ENCODE assay signal across 15 cellular contexts in the genomic region with DNA sequence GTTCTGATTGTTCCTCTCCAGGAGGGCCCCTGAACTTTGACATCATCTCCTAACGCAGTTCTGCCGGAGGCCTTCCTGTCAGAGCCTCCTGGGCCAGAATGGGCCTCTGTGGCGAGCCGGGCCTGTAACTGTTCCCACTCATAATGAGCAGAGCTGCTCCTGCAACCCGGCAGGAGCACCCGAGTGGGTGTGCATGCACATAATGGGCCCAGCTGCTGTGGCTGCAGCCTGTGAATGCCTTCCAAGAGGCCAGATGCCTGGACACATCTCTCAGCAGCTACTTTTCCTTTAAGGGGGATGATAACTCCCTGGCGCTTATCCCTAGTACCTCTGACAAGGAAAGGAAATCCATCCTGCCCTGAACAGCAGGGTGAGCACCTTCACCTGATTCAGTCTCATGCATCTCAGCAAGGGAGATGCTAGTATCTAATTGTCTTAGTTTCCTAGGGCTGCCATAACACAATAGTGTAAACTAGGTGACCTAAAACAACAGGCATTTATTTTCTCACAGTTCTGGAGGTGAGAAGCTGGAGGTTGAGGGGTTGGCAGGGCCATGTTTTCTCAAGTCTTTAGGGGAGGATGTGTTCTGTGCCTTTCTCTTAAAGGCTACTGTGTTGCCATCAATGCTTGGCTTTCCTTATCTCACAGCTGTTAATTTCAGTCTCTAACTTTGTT.
DNase-seq lines count a peak whose midpoint lies in the region; ATAC-seq and TF ChIP-seq lines count a peak whose summit lies in the region.
"Had no signal": no experiment of that assay in that cellular context is flagged by ENCODE, and none has a peak within 500 bp of the region (broad histone marks: within the 10 kb centered on the region; RNA-seq: fewer than 3 reads in every experiment).

No MANE protein-coding gene starts in this region.

- H3K4ac ChIP-seq in mesendoderm (ENCODE audit: low read depth, low read length) (no peak overlapping the region), mesenchymal stem cell (ENCODE audit: low read depth in 1 of 2, low read length in 2 of 2) (no peak overlapping the region)

- H3K36me3 Mint-ChIP-seq in activated CD4-positive, alpha-beta T cell treated with anti-CD3 and anti-CD28 coated beads for 36 hours (ENCODE audit: low read depth), result no peaks in the 10 kb centered on the region

- H3K4me3 ChIP-seq in HEK293 (ENCODE audit: low read depth, low read length), result no peak overlapping the region
- H3K4me3 ChIP-seq in mesendoderm (ENCODE audit: low read length), result no peak overlapping the region
- H3K4me3 ChIP-seq in gastrocnemius medialis, result no peak overlapping the region
- H3K4me3 ChIP-seq in mesenchymal stem cell (ENCODE audit: insufficient read depth in 1 of 2, low read depth in 1 of 2, low read length in 2 of 2), result no peak overlapping the region
- H3K4me3 ChIP-seq: SJCRH30 had no signal

- peaks cover 7% of the 10 kb centered on the region for H3K4me1 ChIP-seq in HEK293 (ENCODE audit: control insufficient read depth, insufficient read depth, low read length)
- peaks cover 22% of the 10 kb centered on the region for H3K4me1 ChIP-seq in mesendoderm (ENCODE audit: control insufficient read depth, low read depth, low read length)
- H3K4me1 ChIP-seq in gastrocnemius medialis, result peaks cover 25 to 47% of the 10 kb centered on the region in 2 donors
- H3K4me1 ChIP-seq in mesenchymal stem cell (ENCODE audit: control insufficient read depth, insufficient read depth, low read depth, low read length), result peaks cover 9% of the 10 kb centered on the region

- TF ChIP-seq POLR2A in gastrocnemius medialis (IDR thresholded peaks at IDR 0.05), result no peak

- peaks cover 12% of the 10 kb centered on the region for H3K27me3 Mint-ChIP-seq in activated CD4-positive, alpha-beta T cell treated with anti-CD3 and anti-CD28 coated beads for 36 hours

- TF ChIP-seq CTCF in HEK293 (tag by site-specific recombination; IDR thresholded peaks at IDR 0.05) (no peak), gastrocnemius medialis (IDR thresholded peaks at IDR 0.05 in 4 of 5, conservative IDR thresholded peaks at IDR 0.05 in 1 of 5) (no peak)

- WGBS in mesendoderm (ENCODE audit: extremely low coverage, insufficient coverage, low lambda C conversion rate), result no CpG with 5 or more reads among the region's 7 CpGs
- 78% methylated on average over 7 of the region's 7 CpGs for WGBS in mesenchymal stem cell

- intact Hi-C loops in gastrocnemius medialis (cut with DNase I; ENCODE audit: low total_unique reads), result no loop called here
- intact Hi-C loops in activated CD4-positive, alpha-beta T cell treated with anti-CD3 and anti-CD28 coated beads for 36 hours (cut with DNase I, micrococcal nuclease), result no loop called here

- H3K79me1 ChIP-seq in mesendoderm (ENCODE audit: low read length) (peaks cover 24% of the 10 kb centered on the region), mesenchymal stem cell (replicated peaks; ENCODE audit: low read length, poor library complexity, severe bottlenecking) (peaks cover 22% of the 10 kb centered on the region)

- no peak overlapping the region for H3K4me3 Mint-ChIP-seq in activated CD4-positive, alpha-beta T cell treated with anti-CD3 and anti-CD28 coated beads for 36 hours

- no peak overlapping the region for H4K5ac ChIP-seq in mesendoderm (ENCODE audit: low read length)

- H3K27ac Mint-ChIP-seq in activated CD4-positive, alpha-beta T cell treated with anti-CD3 and anti-CD28 coated beads for 36 hours, result no peak overlapping the region

- no peak overlapping the region for H3K4me2 ChIP-seq in mesendoderm (ENCODE audit: low read length)
- H3K4me2 ChIP-seq in mesenchymal stem cell (ENCODE audit: low read length, poor library complexity, severe bottlenecking), result no peak overlapping the region

- no peak overlapping the region for H2BK12ac ChIP-seq in mesenchymal stem cell (ENCODE audit: low read length in 2 of 2)

- H2BK15ac ChIP-seq in mesendoderm (replicated peaks; ENCODE audit: low read depth) (no peak overlapping the region), mesenchymal stem cell (ENCODE audit: low read depth, poor library complexity, severe bottlenecking) (no peak overlapping the region)

- no peaks in the 10 kb centered on the region for H3K4me1 Mint-ChIP-seq in activated CD4-positive, alpha-beta T cell treated with anti-CD3 and anti-CD28 coated beads for 36 hours

- H3K9me3 ChIP-seq in HEK293 (ENCODE audit: control insufficient read depth, insufficient read depth, low read depth, low read length), result no peaks in the 10 kb centered on the region
- no peaks in the 10 kb centered on the region for H3K9me3 ChIP-seq in gastrocnemius medialis
- no peaks in the 10 kb centered on the region for H3K9me3 ChIP-seq in mesenchymal stem cell (ENCODE audit: control insufficient read depth, low read length)
- H3K9me3 ChIP-seq: Caco-2, SJCRH30 had no signal

- CTCF ChIA-PET in HEK293 (lab: Yijun Ruan, JAX), result interaction anchor here (0.5 to 0.9 kb wide), 3 partner anchors 98 to 1562 kb away, joined by 3 to 4 read pairs (median 3); no protein-coding TSS in a partner anchor
- CTCF ChIA-PET in activated CD4-positive, alpha-beta T cell treated with anti-CD3 and anti-CD28 coated beads for 36 hours (lab: Charles Lee), result interaction anchor here (0.6 kb wide), 2 partner anchors 34 to 395 kb away, joined by 3 read pairs; no protein-coding TSS in a partner anchor

- H3K18ac ChIP-seq in mesendoderm (ENCODE audit: low read length), result peak overlapping the region; percentile 63
- no peak overlapping the region for H3K18ac ChIP-seq in mesenchymal stem cell (ENCODE audit: low read depth in 1 of 2, low read length in 2 of 2)

- H3K9ac ChIP-seq in mesendoderm (ENCODE audit: low read length), result no peak overlapping the region
- no peak overlapping the region for H3K9ac ChIP-seq in mesenchymal stem cell (ENCODE audit: low read length)

- no peak overlapping the region for H3K56ac ChIP-seq in mesendoderm (ENCODE audit: low read length)

- H3K79me2 ChIP-seq in mesendoderm (ENCODE audit: control insufficient read depth, insufficient read depth, low read length), result peaks cover 46% of the 10 kb centered on the region

- peaks cover 0 to 6% of the 10 kb centered on the region in 2 experiments; a peak in 1 of 3 replicates for H3K36me3 ChIP-seq in HEK293 (ENCODE audit: control insufficient read depth in 2 of 2, insufficient read depth in 1 of 2, low read length in 2 of 2)
- H3K36me3 ChIP-seq in mesendoderm (ENCODE audit: control insufficient read depth, insufficient read depth, low read length), result no peaks in the 10 kb centered on the region
- H3K36me3 ChIP-seq in gastrocnemius medialis, result no peaks in the 10 kb centered on the region
- H3K36me3 ChIP-seq in mesenchymal stem cell (ENCODE audit: control insufficient read depth in 1 of 2, insufficient read depth in 2 of 2, low read depth in 1 of 2, low read length in 2 of 2), result peaks cover 4 to 29% of the 10 kb centered on the region in 2 experiments

- H3K23ac ChIP-seq in mesendoderm (ENCODE audit: low read length) (no peak overlapping the region), mesenchymal stem cell (ENCODE audit: low read length in 2 of 2) (no peak overlapping the region)

- H2BK5ac ChIP-seq in mesendoderm (ENCODE audit: low read length) (no peak overlapping the region), mesenchymal stem cell (ENCODE audit: low read depth, low read length, poor library complexity, severe bottlenecking) (no peak overlapping the region)

- POLR2A ChIA-PET in HEK293 (lab: Yijun Ruan, JAX), result no interaction called here
- POLR2A ChIA-PET in activated CD4-positive, alpha-beta T cell treated with anti-CD3 and anti-CD28 coated beads for 36 hours (lab: Charles Lee), result no interaction called here

- DNase-seq in NCI-H69 (lab: John Stamatoyannopoulos, UW), result peak; percentile 35
- peak; percentile 90 for DNase-seq in mesendoderm
- DNase-seq in gastrocnemius medialis, result no peak
- no peak for DNase-seq in mesenchymal stem cell
- DNase-seq in activated CD4-positive, alpha-beta T cell treated with anti-CD3 and anti-CD28 coated beads for 36 hours, result no peak
- DNase-seq: Caco-2, DMS53, NCI-H1105 treated with DMSO at 0.1 percent for 48 hours, NCI-H1694 treated with DMSO at 0.1 percent for 48 hours, NCI-H226, NCI-H524 treated with DMSO at 0.1 percent for 48 hours, OCI-M1, SJCRH30 had no signal

- H4K91ac ChIP-seq in mesenchymal stem cell (ENCODE audit: low read length), result no peak overlapping the region

- in situ Hi-C loops in gastrocnemius medialis (cut with MboI; ENCODE audit: low sequenced_read_pairs in 4 of 4), result no loop called here

- no peak overlapping the region for H2BK120ac ChIP-seq in mesendoderm (ENCODE audit: low read depth, low read length)
- H2BK120ac ChIP-seq in mesenchymal stem cell (ENCODE audit: low read depth, low read length), result no peak overlapping the region

- no peaks in the 10 kb centered on the region for H3K27me3 ChIP-seq in mesendoderm (ENCODE audit: insufficient read depth, low read length, poor library complexity)
- no peaks in the 10 kb centered on the region for H3K27me3 ChIP-seq in gastrocnemius medialis
- no peaks in the 10 kb centered on the region for H3K27me3 ChIP-seq in mesenchymal stem cell (ENCODE audit: control insufficient read depth in 1 of 2, insufficient read depth in 1 of 2, low read length in 2 of 2)
- H3K27me3 ChIP-seq: SJCRH30 had no signal

- H3K27ac ChIP-seq in HEK293 (ENCODE audit: extremely low read depth, low read depth, low read length) (no peak overlapping the region), mesendoderm (ENCODE audit: low read depth, low read length) (peak overlapping the region; percentile 31), gastrocnemius medialis (peak overlapping the region in 3 of 4 donors; percentile 26 to 66 (median 47)), mesenchymal stem cell (ENCODE audit: low read length, poor library complexity, severe bottlenecking) (no peak overlapping the region)
- H3K27ac ChIP-seq: SJCRH30 had no signal

- no peak for ATAC-seq in gastrocnemius medialis
- ATAC-seq in GM21723 (IDR thresholded peaks at IDR 0.05; ENCODE audit: unreplicated experiment), result no peak
- no peak for ATAC-seq in activated CD4-positive, alpha-beta T cell treated with anti-CD3 and anti-CD28 coated beads for 36 hours

- H3K14ac ChIP-seq in mesenchymal stem cell (ENCODE audit: low read length in 2 of 2), result no peak overlapping the region

- H2AK5ac ChIP-seq in mesendoderm (ENCODE audit: low read length) (no peak overlapping the region), mesenchymal stem cell (ENCODE audit: low read length, severe bottlenecking) (no peak overlapping the region)

- H3K9me3 Mint-ChIP-seq in activated CD4-positive, alpha-beta T cell treated with anti-CD3 and anti-CD28 coated beads for 36 hours (ENCODE audit: low read depth), result no peaks in the 10 kb centered on the region

- no peak overlapping the region for H2AFZ ChIP-seq in mesenchymal stem cell (ENCODE audit: low read depth, low read length)

- H4K8ac ChIP-seq in mesendoderm (ENCODE audit: low read depth, low read length) (no peak overlapping the region), mesenchymal stem cell (ENCODE audit: low read length) (no peak overlapping the region)

TF ChIP-seq in HEK293, 187 proteins besides CTCF, POLR2A, EP300 and RAD21 (continues in another document):
- no peak for TF ChIP-seq SCRT2 (tag by site-specific recombination; IDR thresholded peaks at IDR 0.05)

Comparison
In these comparisons a context has a peak if more than half of its experiments do, and no peak if none do; other contexts are left out.
1. H3K27ac ChIP-seq: peak in mesendoderm (single experiment) and gastrocnemius medialis (3 of 4); none in HEK293 (single experiment) and mesenchymal stem cell (single experiment).
2. DNase-seq: peak in NCI-H69 (single experiment) and mesendoderm (single experiment); none in gastrocnemius medialis (0 of 2), mesenchymal stem cell (single experiment) and activated CD4-positive, alpha-beta T cell treated with anti-CD3 and anti-CD28 coated beads for 36 hours (single experiment).